ENCODE assay signal across 10 cellular contexts in genomic region chr19:14507704-14508246, GRCh38. TPM values are rescaled to one million over a fixed set of nuclear protein-coding genes. Genes with fewer than 3 reads are reported as not detected.
DNase-seq lines count a peak whose midpoint lies in the region; ATAC-seq, FAIRE-seq and TF ChIP-seq lines count a peak whose summit lies in the region.
"Had no signal": no experiment of that assay in that cellular context is flagged by ENCODE, and none has a peak within 500 bp of the region (broad histone marks: within the 10 kb centered on the region; RNA-seq: fewer than 3 reads in every experiment).

No MANE protein-coding gene starts in this region.

- TF ChIP-seq RAD21 in HepG2 (CRISPR knock-in tag; IDR thresholded peaks at IDR 0.05): no peak

- peak overlapping the region; percentile 36 for H3K9ac ChIP-seq in Loucy (ENCODE audit: low read depth, low read length, poor library complexity, severe bottlenecking)
- H3K9ac ChIP-seq in HepG2 (ENCODE audit: insufficient read depth, low read depth, low read length): no peak overlapping the region

- peaks cover under 1% of the 10 kb centered on the region for H3K36me3 ChIP-seq in CD4-positive, alpha-beta memory T cell (ENCODE audit: insufficient read depth, low read length)
- no peaks in the 10 kb centered on the region for H3K36me3 ChIP-seq in Loucy (ENCODE audit: insufficient read depth, low read length)
- H3K36me3 ChIP-seq in HepG2 (replicated peaks in 1 of 2; ENCODE audit: control insufficient read depth in 1 of 2, insufficient read depth in 2 of 2, low read length in 2 of 2): no peaks in the 10 kb centered on the region
- H3K36me3 ChIP-seq: uterus had no signal

- CTCF ChIA-PET in CD4-positive, alpha-beta memory T cell (lab: Charles Lee; ENCODE audit: partially characterized antibody): interaction anchor here (1.2 to 5.7 kb wide), 9 partner anchors 9 to 75 kb away, joined by 4 to 142 read pairs (median 6); partner anchors contain the start of genes DNAJB1 and GIPC1
- CTCF ChIA-PET in HepG2 (lab: Yijun Ruan, JAX; ENCODE audit: low intra/inter-chr PET ratio, low total read pairs): no interaction called here

- TF ChIP-seq CTCF in Loucy (conservative IDR thresholded peaks at IDR 0.05; ENCODE audit: low read length) (no peak), HepG2 (CRISPR knock-in tag; IDR thresholded peaks at IDR 0.05) (no peak)

- H3K4me3 ChIP-seq in CD4-positive, alpha-beta memory T cell (ENCODE audit: low read length in 2 of 2): no peak overlapping the region
- H3K4me3 ChIP-seq in Loucy (ENCODE audit: low read length, poor library complexity, severe bottlenecking): no peak overlapping the region
- no peak overlapping the region for H3K4me3 ChIP-seq in HepG2 (replicated peaks in 1 of 3; ENCODE audit: insufficient read depth in 1 of 3, low read depth in 2 of 3, low read length in 3 of 3)
- H3K4me3 ChIP-seq: MG63, uterus had no signal

- no peaks in the 10 kb centered on the region for H3K27me3 Mint-ChIP-seq in CD4-positive, alpha-beta memory T cell
- H3K27me3 Mint-ChIP-seq in activated naive CD8-positive, alpha-beta T cell treated with anti-CD3 and anti-CD28 coated beads for 36 hours: no peaks in the 10 kb centered on the region

- intact Hi-C loops in CD4-positive, alpha-beta memory T cell (cut with micrococcal nuclease): loop anchor here (1.0 kb wide), 3 partner anchors 11 to 22 kb away; partner anchors contain the start of genes DNAJB1 and TECR
- intact Hi-C loops in HepG2 (cut with micrococcal nuclease; ENCODE audit: unreplicated experiment): no loop called here

- peak overlapping the region; percentile 13 to 83 (median 78) for H3K4me3 Mint-ChIP-seq in CD4-positive, alpha-beta memory T cell
- no peak overlapping the region for H3K4me3 Mint-ChIP-seq in activated naive CD8-positive, alpha-beta T cell treated with anti-CD3 and anti-CD28 coated beads for 36 hours

- FAIRE-seq in HepG2 (lab: Jason Lieb, UNC): no peak

- H3K9me3 ChIP-seq in CD4-positive, alpha-beta memory T cell (ENCODE audit: control insufficient read depth in 1 of 2, low read length in 2 of 2): no peaks in the 10 kb centered on the region
- H3K9me3 ChIP-seq in Loucy (ENCODE audit: insufficient read depth, low read depth, low read length): no peaks in the 10 kb centered on the region
- H3K9me3 ChIP-seq in HepG2 (ENCODE audit: low read length): no peaks in the 10 kb centered on the region
- H3K9me3 ChIP-seq: MG63, uterus had no signal

- no peaks in the 10 kb centered on the region for H3K27me3 ChIP-seq in CD4-positive, alpha-beta memory T cell (ENCODE audit: insufficient read depth, low read length)
- no peaks in the 10 kb centered on the region for H3K27me3 ChIP-seq in Loucy (ENCODE audit: insufficient read depth, low read length, poor library complexity, severe bottlenecking)
- H3K27me3 ChIP-seq in HepG2 (ENCODE audit: control insufficient read depth in 1 of 2, insufficient read depth in 2 of 2, low read length in 2 of 2): no peaks in the 10 kb centered on the region
- H3K27me3 ChIP-seq: MG63, uterus had no signal

- peak overlapping the region; percentile 90 to 99 (median 97) for H3K27ac Mint-ChIP-seq in CD4-positive, alpha-beta memory T cell
- peak overlapping the region; percentile 46 for H3K27ac Mint-ChIP-seq in activated naive CD8-positive, alpha-beta T cell treated with anti-CD3 and anti-CD28 coated beads for 36 hours

- peaks cover 36 to 80% (median 54%) of the 10 kb centered on the region in 4 donors for H3K4me1 Mint-ChIP-seq in CD4-positive, alpha-beta memory T cell
- H3K4me1 Mint-ChIP-seq in activated naive CD8-positive, alpha-beta T cell treated with anti-CD3 and anti-CD28 coated beads for 36 hours: peaks cover 43% of the 10 kb centered on the region

- H3K79me2 ChIP-seq in Loucy (ENCODE audit: insufficient read depth, low read length): peaks cover 2% of the 10 kb centered on the region; the same call in 1 of the 2 replicates
- no peaks in the 10 kb centered on the region for H3K79me2 ChIP-seq in HepG2 (ENCODE audit: insufficient read depth, low read length)

- ATAC-seq in HepG2: peak; percentile 4; the same call in 2 of the 3 replicates
- no peak for ATAC-seq in HG03520 (IDR thresholded peaks at IDR 0.05; ENCODE audit: unreplicated experiment)

- DNase-seq in CD4-positive, alpha-beta memory T cell: peak in 1 of 5 donors; percentile 34
- DNase-seq in activated naive CD8-positive, alpha-beta T cell treated with anti-CD3 and anti-CD28 coated beads for 36 hours: no peak
- DNase-seq in HepG2 (ENCODE audit: low spot score) (peak; percentile 71), SHP77 (lab: John Stamatoyannopoulos, UW) (no peak), germinal center (ENCODE audit: low spot score) (no peak)
- no peak for DNase-seq in stimulated activated CD4-positive, alpha-beta T cell treated with anti-CD3 and anti-CD28 coated beads, Interleukin-15, amount 100 ng/mL, for 24 hours
- DNase-seq: MG63, uterus had no signal

- H2AFZ ChIP-seq in Loucy (ENCODE audit: low read length) (no peak overlapping the region), HepG2 (ENCODE audit: low read length) (no peak overlapping the region)

- no peaks in the 10 kb centered on the region for H3K36me3 Mint-ChIP-seq in CD4-positive, alpha-beta memory T cell
- peaks cover 6% of the 10 kb centered on the region for H3K36me3 Mint-ChIP-seq in activated naive CD8-positive, alpha-beta T cell treated with anti-CD3 and anti-CD28 coated beads for 36 hours

- H3K4me1 ChIP-seq in CD4-positive, alpha-beta memory T cell (ENCODE audit: insufficient read depth, low read length): peaks cover 48% of the 10 kb centered on the region
- peaks cover 26% of the 10 kb centered on the region for H3K4me1 ChIP-seq in Loucy (ENCODE audit: insufficient read depth, low read length, poor library complexity, severe bottlenecking)
- peaks cover 98% of the 10 kb centered on the region for H3K4me1 ChIP-seq in HepG2 (ENCODE audit: insufficient read depth, low read length)
- H3K4me1 ChIP-seq: uterus had no signal

- H3F3A ChIP-seq in Loucy (ENCODE audit: low read depth): no peaks in the 10 kb centered on the region; the same call in 1 of the 2 replicates

- H4K20me1 ChIP-seq in Loucy (ENCODE audit: insufficient read depth, low read length, poor library complexity, severe bottlenecking) (no peaks in the 10 kb centered on the region), HepG2 (ENCODE audit: insufficient read depth, low read length) (no peaks in the 10 kb centered on the region)

- H3K4me2 ChIP-seq in Loucy (ENCODE audit: low read depth, low read length, poor library complexity, severe bottlenecking) (peak overlapping the region; percentile 61), HepG2 (ENCODE audit: low read depth, low read length) (no peak overlapping the region)

- 11% methylated on average over 6 of the region's 8 CpGs for WGBS in HepG2 (ENCODE audit: low lambda C conversion rate)

- no peaks in the 10 kb centered on the region for H3K9me2 ChIP-seq in Loucy (replicated peaks; ENCODE audit: low read depth, low read length)

- H3K27ac ChIP-seq in CD4-positive, alpha-beta memory T cell (ENCODE audit: low read depth, low read length): no peak overlapping the region
- no peak overlapping the region for H3K27ac ChIP-seq in HepG2 (ENCODE audit: extremely low read length, insufficient read depth, low read length)
- H3K27ac ChIP-seq: uterus had no signal

- TF ChIP-seq EP300 in HepG2 (IDR thresholded peaks at IDR 0.05; ENCODE audit: low read depth in 2 of 2, low read length in 2 of 2) (no peak), HepG2 (CRISPR knock-in tag; IDR thresholded peaks at IDR 0.05; ENCODE audit: borderline replicate concordance) (no peak)

- H3K9me3 Mint-ChIP-seq in CD4-positive, alpha-beta memory T cell: peaks cover 0 to 9% (median 0%) of the 10 kb centered on the region in 8 donors
- H3K9me3 Mint-ChIP-seq in activated naive CD8-positive, alpha-beta T cell treated with anti-CD3 and anti-CD28 coated beads for 36 hours: no peaks in the 10 kb centered on the region

- POLR2A ChIA-PET in CD4-positive, alpha-beta memory T cell (lab: Charles Lee; ENCODE audit: partially characterized antibody): interaction anchor here (0.6 to 26.0 kb wide), 18 partner anchors 11 to 1864 kb away, joined by 3 to 1220 read pairs (median 4); partner anchors contain the start of genes ADGRE5, ASF1B, DNAJB1 and GIPC1
- POLR2A ChIA-PET in HepG2 (lab: Yijun Ruan, JAX): interaction anchor here (0.7 to 3.5 kb wide), 3 partner anchors 8 to 47 kb away, joined by 3 to 41 read pairs (median 5); partner anchors contain the start of gene DNAJB1

- BruUV-seq in HepG2 (replicated peaks; lab: Mats Ljungman, UMichigan): no TSS peak

- TF ChIP-seq POLR2A in HepG2 (IDR thresholded peaks at IDR 0.05; ENCODE audit: insufficient read depth in 1 of 2, low read depth in 2 of 2, low read length in 2 of 2): no peak

- in situ Hi-C loops in HepG2 (cut with HindIII; ENCODE audit: extremely low pct_ligation_motif_present, low pct_unique_long_range_greater_than_20kb): no loop called here

RNA-seq across cellular contexts. Expression of gene DNAJB1, which starts 10.4 kb away (rescaled TPM):
- 100 to 1,000 TPM; 122 to 138 TPM for total RNA-seq in CD4-positive, alpha-beta memory T cell
- 100 to 1,000 TPM; 307 to 824 TPM for polyA plus RNA-seq in CD4-positive, alpha-beta memory T cell
- 10 to 100 TPM; 45.0 to 45.7 TPM for total RNA-seq in activated naive CD8-positive, alpha-beta T cell treated with anti-CD3 and anti-CD28 coated beads for 36 hours
- total RNA-seq in HepG2 (2016; rRNA removed; fragmentation: Illumina TruSeq; extraction: Trizol): 87.5 and 101 TPM in 2 replicates
- 43.8 and 48.3 TPM in 2 replicates for total RNA-seq in HepG2 (2016; cell fraction: cytosol; rRNA removed; fragmentation: Illumina TruSeq; extraction: Trizol; ENCODE audit: low read depth)
- total RNA-seq in HepG2 (2016; cell fraction: insoluble cytoplasmic fraction; rRNA removed; fragmentation: Illumina TruSeq; extraction: Trizol): 87.7 and 97.3 TPM in 2 replicates
- 100 and 105 TPM in 2 replicates for total RNA-seq in HepG2 (2016; cell fraction: membrane; rRNA removed; fragmentation: Illumina TruSeq; extraction: Trizol)
- total RNA-seq in HepG2 (2016; cell fraction: nucleus; rRNA removed; fragmentation: Illumina TruSeq; extraction: Trizol): 40.6 and 45.4 TPM in 2 replicates
- polyA plus RNA-seq in HepG2 (2011; rRNA removed): 97.3 and 108 TPM in 2 replicates
- polyA plus RNA-seq in HepG2 (2011; cell fraction: cytosol; rRNA removed): 90.1 and 116 TPM in 2 replicates
- 41.8 and 55.7 TPM in 2 replicates for polyA plus RNA-seq in HepG2 (2011; cell fraction: nucleus; rRNA removed)
- polyA plus RNA-seq in HepG2 (2012): 45.3 and 99.6 TPM in 2 replicates
- 43.8 and 48.0 TPM in 2 replicates for polyA plus RNA-seq in HepG2 (2016; cell fraction: cytosol; fragmentation: Illumina TruSeq; extraction: Trizol; ENCODE audit: low read depth)
- polyA plus RNA-seq in HepG2 (2016; cell fraction: insoluble cytoplasmic fraction; fragmentation: Illumina TruSeq; extraction: Trizol; ENCODE audit: low read depth): 139 and 144 TPM in 2 replicates
- polyA plus RNA-seq in HepG2 (2016; cell fraction: membrane; fragmentation: Illumina TruSeq; extraction: Trizol; ENCODE audit: low read depth): 72.7 and 75.0 TPM in 2 replicates
- polyA plus RNA-seq in HepG2 (2016; cell fraction: nucleus; fragmentation: Illumina TruSeq; extraction: Trizol; ENCODE audit: insufficient read depth, low read depth): 76.4 and 83.8 TPM in 2 replicates
- 94.0 and 151 TPM in 2 replicates for polyA minus RNA-seq in HepG2 (2011; rRNA and poly(A)+ RNA removed; ENCODE audit: low replicate concordance)
- polyA minus RNA-seq in HepG2 (2011; cell fraction: cytosol; rRNA and poly(A)+ RNA removed): 34.2 and 35.4 TPM in 2 replicates
- polyA minus RNA-seq in HepG2 (2011; cell fraction: nucleus; rRNA and poly(A)+ RNA removed): 42.7 and 47.7 TPM in 2 replicates

RNA-seq across cellular contexts. Expression of gene GIPC1, which starts 11.8 kb away (rescaled TPM):
- total RNA-seq in CD4-positive, alpha-beta memory T cell: 10 to 100 TPM; 32.3 to 33.8 TPM
- 10 to 100 TPM; 50.1 to 63.6 TPM for polyA plus RNA-seq in CD4-positive, alpha-beta memory T cell
- total RNA-seq in activated naive CD8-positive, alpha-beta T cell treated with anti-CD3 and anti-CD28 coated beads for 36 hours: 10 to 100 TPM; 22.5 to 24.8 TPM
- 44.3 and 48.1 TPM in 2 replicates for total RNA-seq in HepG2 (2016; rRNA removed; fragmentation: Illumina TruSeq; extraction: Trizol)
- 24.7 and 30.5 TPM in 2 replicates for total RNA-seq in HepG2 (2016; cell fraction: cytosol; rRNA removed; fragmentation: Illumina TruSeq; extraction: Trizol; ENCODE audit: low read depth)
- 46.7 and 53.0 TPM in 2 replicates for total RNA-seq in HepG2 (2016; cell fraction: insoluble cytoplasmic fraction; rRNA removed; fragmentation: Illumina TruSeq; extraction: Trizol)
- 34.5 and 47.8 TPM in 2 replicates for total RNA-seq in HepG2 (2016; cell fraction: membrane; rRNA removed; fragmentation: Illumina TruSeq; extraction: Trizol)
- total RNA-seq in HepG2 (2016; cell fraction: nucleus; rRNA removed; fragmentation: Illumina TruSeq; extraction: Trizol): 19.0 and 25.5 TPM in 2 replicates
- polyA plus RNA-seq in HepG2 (2011; rRNA removed): 27.1 and 32.8 TPM in 2 replicates
- polyA plus RNA-seq in HepG2 (2011; cell fraction: cytosol; rRNA removed): 26.8 and 37.9 TPM in 2 replicates
- polyA plus RNA-seq in HepG2 (2011; cell fraction: nucleus; rRNA removed): 27.4 and 33.0 TPM in 2 replicates
- 13.4 and 20.7 TPM in 2 replicates for polyA plus RNA-seq in HepG2 (2012)
- polyA plus RNA-seq in HepG2 (2016; cell fraction: cytosol; fragmentation: Illumina TruSeq; extraction: Trizol; ENCODE audit: low read depth): 24.6 and 33.2 TPM in 2 replicates
- 49.5 and 56.2 TPM in 2 replicates for polyA plus RNA-seq in HepG2 (2016; cell fraction: insoluble cytoplasmic fraction; fragmentation: Illumina TruSeq; extraction: Trizol; ENCODE audit: low read depth)
- polyA plus RNA-seq in HepG2 (2016; cell fraction: membrane; fragmentation: Illumina TruSeq; extraction: Trizol; ENCODE audit: low read depth): 38.6 and 41.5 TPM in 2 replicates
- 48.3 and 51.4 TPM in 2 replicates for polyA plus RNA-seq in HepG2 (2016; cell fraction: nucleus; fragmentation: Illumina TruSeq; extraction: Trizol; ENCODE audit: insufficient read depth, low read depth)
- polyA minus RNA-seq in HepG2 (2011; rRNA and poly(A)+ RNA removed; ENCODE audit: low replicate concordance): 30.0 and 63.8 TPM in 2 replicates
- polyA minus RNA-seq in HepG2 (2011; cell fraction: cytosol; rRNA and poly(A)+ RNA removed): 17.9 and 20.6 TPM in 2 replicates
- polyA minus RNA-seq in HepG2 (2011; cell fraction: nucleus; rRNA and poly(A)+ RNA removed): 9.7 and 11.3 TPM in 2 replicates

RNA-seq across cellular contexts. Expression of gene TECR, which starts 21.6 kb away (rescaled TPM):
- total RNA-seq in CD4-positive, alpha-beta memory T cell: 100 to 1,000 TPM; 189 to 194 TPM
- polyA plus RNA-seq in CD4-positive, alpha-beta memory T cell: 100 to 1,000 TPM; 246 to 269 TPM
- total RNA-seq in activated naive CD8-positive, alpha-beta T cell treated with anti-CD3 and anti-CD28 coated beads for 36 hours: 10 to 100 TPM; 86.1 to 88.7 TPM
- 25.9 and 54.9 TPM in 2 replicates for total RNA-seq in HepG2 (2016; rRNA removed; fragmentation: Illumina TruSeq; extraction: Trizol)
- total RNA-seq in HepG2 (2016; cell fraction: cytosol; rRNA removed; fragmentation: Illumina TruSeq; extraction: Trizol; ENCODE audit: low read depth): 25.1 and 26.1 TPM in 2 replicates
- total RNA-seq in HepG2 (2016; cell fraction: insoluble cytoplasmic fraction; rRNA removed; fragmentation: Illumina TruSeq; extraction: Trizol): 24.8 and 55.4 TPM in 2 replicates
- total RNA-seq in HepG2 (2016; cell fraction: membrane; rRNA removed; fragmentation: Illumina TruSeq; extraction: Trizol): 23.9 and 26.8 TPM in 2 replicates
- 68.9 and 76.1 TPM in 2 replicates for total RNA-seq in HepG2 (2016; cell fraction: nucleus; rRNA removed; fragmentation: Illumina TruSeq; extraction: Trizol)
- polyA plus RNA-seq in HepG2 (2011; rRNA removed): 121 and 137 TPM in 2 replicates
- 131 and 134 TPM in 2 replicates for polyA plus RNA-seq in HepG2 (2011; cell fraction: cytosol; rRNA removed)
- 178 and 205 TPM in 2 replicates for polyA plus RNA-seq in HepG2 (2011; cell fraction: nucleus; rRNA removed)
- polyA plus RNA-seq in HepG2 (2012): 94.0 and 122 TPM in 2 replicates
- 70.2 and 77.8 TPM in 2 replicates for polyA plus RNA-seq in HepG2 (2016; cell fraction: cytosol; fragmentation: Illumina TruSeq; extraction: Trizol; ENCODE audit: low read depth)
- 52.7 and 78.7 TPM in 2 replicates for polyA plus RNA-seq in HepG2 (2016; cell fraction: insoluble cytoplasmic fraction; fragmentation: Illumina TruSeq; extraction: Trizol; ENCODE audit: low read depth)
- 63.3 and 69.9 TPM in 2 replicates for polyA plus RNA-seq in HepG2 (2016; cell fraction: membrane; fragmentation: Illumina TruSeq; extraction: Trizol; ENCODE audit: low read depth)
- polyA plus RNA-seq in HepG2 (2016; cell fraction: nucleus; fragmentation: Illumina TruSeq; extraction: Trizol; ENCODE audit: insufficient read depth, low read depth): 231 and 244 TPM in 2 replicates
- polyA minus RNA-seq in HepG2 (2011; rRNA and poly(A)+ RNA removed; ENCODE audit: low replicate concordance): 243 and 582 TPM in 2 replicates
- 99.1 and 118 TPM in 2 replicates for polyA minus RNA-seq in HepG2 (2011; cell fraction: cytosol; rRNA and poly(A)+ RNA removed)
- polyA minus RNA-seq in HepG2 (2011; cell fraction: nucleus; rRNA and poly(A)+ RNA removed): 62.2 and 64.2 TPM in 2 replicates

RNA-seq across cellular contexts. Expression of gene PTGER1, which starts 32.6 kb away (rescaled TPM):
- not detected for total RNA-seq in CD4-positive, alpha-beta memory T cell
- not detected for polyA plus RNA-seq in CD4-positive, alpha-beta memory T cell
- total RNA-seq in activated naive CD8-positive, alpha-beta T cell treated with anti-CD3 and anti-CD28 coated beads for 36 hours: under 1 TPM; 0.25 to 0.40 TPM
- total RNA-seq in HepG2 (2016; rRNA removed; fragmentation: Illumina TruSeq; extraction: Trizol): not detected in 2 replicates
- total RNA-seq in HepG2 (2016; cell fraction: cytosol; rRNA removed; fragmentation: Illumina TruSeq; extraction: Trizol; ENCODE audit: low read depth): 0.18 TPM in 1 of 2 replicates, not detected in the other
- total RNA-seq in HepG2 (2016; cell fraction: insoluble cytoplasmic fraction; rRNA removed; fragmentation: Illumina TruSeq; extraction: Trizol): not detected in 2 replicates
- total RNA-seq in HepG2 (2016; cell fraction: membrane; rRNA removed; fragmentation: Illumina TruSeq; extraction: Trizol): 0.14 and 0.15 TPM in 2 replicates
- not detected in 2 replicates for total RNA-seq in HepG2 (2016; cell fraction: nucleus; rRNA removed; fragmentation: Illumina TruSeq; extraction: Trizol)
- 0.13 and 0.24 TPM in 2 replicates for polyA plus RNA-seq in HepG2 (2011; rRNA removed)
- 0.14 and 0.27 TPM in 2 replicates for polyA plus RNA-seq in HepG2 (2011; cell fraction: cytosol; rRNA removed)
- 0.14 and 0.21 TPM in 2 replicates for polyA plus RNA-seq in HepG2 (2011; cell fraction: nucleus; rRNA removed)
- not detected in 2 replicates for polyA plus RNA-seq in HepG2 (2012)
- 0.09 TPM in 1 of 2 replicates, not detected in the other for polyA plus RNA-seq in HepG2 (2016; cell fraction: cytosol; fragmentation: Illumina TruSeq; extraction: Trizol; ENCODE audit: low read depth)
- polyA plus RNA-seq in HepG2 (2016; cell fraction: insoluble cytoplasmic fraction; fragmentation: Illumina TruSeq; extraction: Trizol; ENCODE audit: low read depth): not detected in 2 replicates
- not detected in 2 replicates for polyA plus RNA-seq in HepG2 (2016; cell fraction: membrane; fragmentation: Illumina TruSeq; extraction: Trizol; ENCODE audit: low read depth)
- polyA plus RNA-seq in HepG2 (2016; cell fraction: nucleus; fragmentation: Illumina TruSeq; extraction: Trizol; ENCODE audit: insufficient read depth, low read depth): 0.44 TPM in 1 of 2 replicates, not detected in the other
- 0.24 TPM in 1 of 2 replicates, not detected in the other for polyA minus RNA-seq in HepG2 (2011; rRNA and poly(A)+ RNA removed; ENCODE audit: low replicate concordance)
- not detected in 2 replicates for polyA minus RNA-seq in HepG2 (2011; cell fraction: cytosol; rRNA and poly(A)+ RNA removed)
- not detected in 2 replicates for polyA minus RNA-seq in HepG2 (2011; cell fraction: nucleus; rRNA and poly(A)+ RNA removed)
